20 cellular contexts compared by ENCODE assay signal in the genomic region with DNA sequence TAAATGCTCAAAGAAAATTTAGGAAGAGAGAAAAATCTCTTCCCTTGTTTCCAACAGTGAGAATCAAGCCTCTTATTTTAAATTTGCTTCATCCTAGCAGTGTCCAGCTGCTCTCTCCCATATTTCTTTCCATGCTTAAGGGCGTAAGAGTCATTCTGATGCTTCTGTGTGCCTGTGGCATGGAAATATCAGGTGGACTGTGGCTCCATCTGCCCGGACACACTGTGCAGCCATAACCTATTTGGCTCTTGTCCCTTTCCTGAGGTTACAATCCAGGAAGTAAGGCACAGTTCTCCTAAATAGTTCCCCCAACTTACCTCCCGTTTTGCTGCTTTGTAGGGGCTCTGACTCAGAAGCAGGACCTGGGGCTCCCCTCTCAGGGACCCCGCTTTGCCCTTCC. TPM values are rescaled to one million over a fixed set of nuclear protein-coding genes. Genes with fewer than 3 reads are reported as not detected.
A peak's percentile ranks its signal among the peaks of the same experiment; 100 is the strongest.
DNase-seq lines count a peak whose midpoint lies in the region; ATAC-seq, FAIRE-seq and TF ChIP-seq lines count a peak whose summit lies in the region.
"Had no signal": no experiment of that assay in that cellular context is flagged by ENCODE, and none has a peak within 500 bp of the region (broad histone marks: within the 10 kb centered on the region; RNA-seq: fewer than 3 reads in every experiment).

No MANE protein-coding gene starts in this region.

- 44% methylated on average over 4 of the region's 4 CpGs for WGBS in A549 (ENCODE audit: missing lambda C conversion rate)
- WGBS in neuronal stem cell (ENCODE audit: extremely low coverage in 2 of 2, insufficient read length in 2 of 2, insufficient replicate concordance in 1 of 2), 2 donors = no CpG with 5 or more reads among the region's 4 CpGs

- H3K27ac ChIP-seq in A549 (no peak overlapping the region), neuronal stem cell (replicated peaks; ENCODE audit: low read length) (no peak overlapping the region)
- H3K27ac ChIP-seq: SK-N-MC had no signal

- no peak for TF ChIP-seq CTCF in A549 (IDR thresholded peaks at IDR 0.05)

- TF ChIP-seq RAD21 in A549 (conservative IDR thresholded peaks at IDR 0.05 in 1 of 2, IDR thresholded peaks at IDR 0.05 in 1 of 2) = no peak

- H3K4me1 ChIP-seq in A549 (peaks cover 4% of the 10 kb centered on the region; the same call in 2 of the 3 replicates), HAP-1 (peaks cover 10% of the 10 kb centered on the region), neuronal stem cell (ENCODE audit: control insufficient read depth in 2 of 2, insufficient read depth in 1 of 2, low read depth in 1 of 2, low read length in 2 of 2) (peaks cover 0 to 5% of the 10 kb centered on the region in 2 donors)

- no peak overlapping the region for H2BK5ac ChIP-seq in neuronal stem cell (ENCODE audit: low read length)

- no peak overlapping the region for H4K91ac ChIP-seq in neuronal stem cell (ENCODE audit: low read depth, low read length, poor library complexity)

- H3K4me3 ChIP-seq in A549 (no peak overlapping the region), HAP-1 (no peak overlapping the region), neuronal stem cell (ENCODE audit: low read length in 2 of 2) (peak overlapping the region in 1 of 2 donors; percentile 9)
- H3K4me3 ChIP-seq: SK-N-MC had no signal

- peaks cover 9% of the 10 kb centered on the region for H3K27me3 ChIP-seq in HAP-1 (ENCODE audit: low read depth)
- H3K27me3 ChIP-seq in neuronal stem cell (ENCODE audit: control insufficient read depth in 3 of 3, insufficient read depth in 3 of 3, low read depth in 1 of 3, low read length in 3 of 3) = peaks cover 0 to 44% (median 0%) of the 10 kb centered on the region in 3 experiments

- no peak for DNase-seq in A549 (ENCODE audit: low read depth in 1 of 2, low spot score in 1 of 2)
- DNase-seq in HAP-1 (ENCODE audit: low spot score in 2 of 2) = peak; percentile 21 to 32
- peak; percentile 88 for DNase-seq in cerebellar cortex (ENCODE audit: low spot score)
- no peak for DNase-seq in neuronal stem cell (ENCODE audit: low spot score)
- DNase-seq in NOMO-1 treated with DMSO at 0.1 percent for 48 hours (lab: John Stamatoyannopoulos, UW; ENCODE audit: unreplicated experiment) = no peak
- DNase-seq: DMS 273 treated with DMSO at 0.1 percent for 48 hours, GF-D8, NCI-H1105 treated with DMSO at 0.1 percent for 48 hours, NCI-H187 treated with DMSO at 0.1 percent for 48 hours, NCI-H446 treated with DMSO at 0.1 percent for 48 hours, NCI-H774, Right ventricle myocardium superior had no signal

- POLR2A ChIA-PET in A549 (lab: Yijun Ruan, JAX) = no interaction called here

- H3K14ac ChIP-seq in neuronal stem cell (ENCODE audit: low read length) = no peak overlapping the region

- H3K36me3 ChIP-seq in HAP-1 (replicated peaks) (no peaks in the 10 kb centered on the region), neuronal stem cell (replicated peaks in 1 of 2; ENCODE audit: control insufficient read depth in 2 of 2, insufficient read depth in 2 of 2, low read length in 2 of 2) (no peaks in the 10 kb centered on the region)

- CTCF ChIA-PET in A549 (lab: Yijun Ruan, JAX) = no interaction called here

- H2BK15ac ChIP-seq in neuronal stem cell (ENCODE audit: low read length) = no peak overlapping the region

- no peak overlapping the region for H3K4ac ChIP-seq in neuronal stem cell (ENCODE audit: low read length)

- H3K23ac ChIP-seq in neuronal stem cell (ENCODE audit: low read depth, low read length, poor library complexity) = no peak overlapping the region

- H2AK5ac ChIP-seq in neuronal stem cell (ENCODE audit: low read depth, low read length) = no peak overlapping the region

- H3K79me1 ChIP-seq in neuronal stem cell (ENCODE audit: low read depth, low read length) = no peaks in the 10 kb centered on the region

- no peak overlapping the region for H4K8ac ChIP-seq in neuronal stem cell (ENCODE audit: low read depth, low read length)

- no peak for TF ChIP-seq POLR2A in A549 (IDR thresholded peaks at IDR 0.05; ENCODE audit: low read length)

- TF ChIP-seq EP300 in A549 (IDR thresholded peaks at IDR 0.05) = no peak

- FAIRE-seq in A549 (lab: Jason Lieb, UNC) = peak; percentile 28
- FAIRE-seq: GM12891, GM18507, H54, RCC 7860 had no signal

- H3K9me3 ChIP-seq in A549 = no peaks in the 10 kb centered on the region
- no peaks in the 10 kb centered on the region for H3K9me3 ChIP-seq in HAP-1
- H3K9me3 ChIP-seq in neuronal stem cell (replicated peaks in 1 of 2; ENCODE audit: control insufficient read depth in 2 of 2, insufficient read depth in 1 of 2, low read depth in 1 of 2, low read length in 2 of 2) = no peaks in the 10 kb centered on the region

- H3K4me2 ChIP-seq in A549 = no peak overlapping the region
- no peak overlapping the region for H3K4me2 ChIP-seq in neuronal stem cell (ENCODE audit: insufficient read depth, low read length, poor library complexity, severe bottlenecking)

- peak overlapping the region; percentile 38 for H3K18ac ChIP-seq in neuronal stem cell (ENCODE audit: low read length)

- H2BK12ac ChIP-seq in neuronal stem cell (ENCODE audit: low read length) = no peak overlapping the region

- in situ Hi-C loops in HAP-1 (cut with MboI; ENCODE audit: low sequenced_read_pairs) = no loop called here

- H3K9ac ChIP-seq in neuronal stem cell (ENCODE audit: low read depth, low read length, poor library complexity) = no peak overlapping the region

- H2AFZ ChIP-seq in neuronal stem cell (ENCODE audit: low read length) = no peak overlapping the region

- peak in 1 of 2 experiments; percentile 25; a peak in 2 of 6 replicates for ATAC-seq in A549
- no peak for ATAC-seq in GM18519 (IDR thresholded peaks at IDR 0.05; ENCODE audit: low FRiP score, unreplicated experiment)
- ATAC-seq in GM18867 (IDR thresholded peaks at IDR 0.05; ENCODE audit: unreplicated experiment) = no peak

- no peak overlapping the region for H2BK120ac ChIP-seq in neuronal stem cell (ENCODE audit: low read depth, low read length)

TF ChIP-seq in A549, 52 proteins besides CTCF, POLR2A, EP300 and RAD21 (continues in another document):
- no peak for TF ChIP-seq HEYL (CRISPR knock-in tag; IDR thresholded peaks at IDR 0.05)
- TF ChIP-seq, protein P1, sequence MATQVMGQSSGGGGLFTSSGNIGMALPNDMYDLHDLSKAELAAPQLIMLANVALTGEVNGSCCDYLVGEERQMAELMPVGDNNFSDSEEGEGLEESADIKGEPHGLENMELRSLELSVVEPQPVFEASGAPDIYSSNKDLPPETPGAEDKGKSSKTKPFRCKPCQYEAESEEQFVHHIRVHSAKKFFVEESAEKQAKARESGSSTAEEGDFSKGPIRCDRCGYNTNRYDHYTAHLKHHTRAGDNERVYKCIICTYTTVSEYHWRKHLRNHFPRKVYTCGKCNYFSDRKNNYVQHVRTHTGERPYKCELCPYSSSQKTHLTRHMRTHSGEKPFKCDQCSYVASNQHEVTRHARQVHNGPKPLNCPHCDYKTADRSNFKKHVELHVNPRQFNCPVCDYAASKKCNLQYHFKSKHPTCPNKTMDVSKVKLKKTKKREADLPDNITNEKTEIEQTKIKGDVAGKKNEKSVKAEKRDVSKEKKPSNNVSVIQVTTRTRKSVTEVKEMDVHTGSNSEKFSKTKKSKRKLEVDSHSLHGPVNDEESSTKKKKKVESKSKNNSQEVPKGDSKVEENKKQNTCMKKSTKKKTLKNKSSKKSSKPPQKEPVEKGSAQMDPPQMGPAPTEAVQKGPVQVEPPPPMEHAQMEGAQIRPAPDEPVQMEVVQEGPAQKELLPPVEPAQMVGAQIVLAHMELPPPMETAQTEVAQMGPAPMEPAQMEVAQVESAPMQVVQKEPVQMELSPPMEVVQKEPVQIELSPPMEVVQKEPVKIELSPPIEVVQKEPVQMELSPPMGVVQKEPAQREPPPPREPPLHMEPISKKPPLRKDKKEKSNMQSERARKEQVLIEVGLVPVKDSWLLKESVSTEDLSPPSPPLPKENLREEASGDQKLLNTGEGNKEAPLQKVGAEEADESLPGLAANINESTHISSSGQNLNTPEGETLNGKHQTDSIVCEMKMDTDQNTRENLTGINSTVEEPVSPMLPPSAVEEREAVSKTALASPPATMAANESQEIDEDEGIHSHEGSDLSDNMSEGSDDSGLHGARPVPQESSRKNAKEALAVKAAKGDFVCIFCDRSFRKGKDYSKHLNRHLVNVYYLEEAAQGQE (IDR thresholded peaks at IDR 0.05) = no peak
- TF ChIP-seq HOXA7 (CRISPR knock-in tag; IDR thresholded peaks at IDR 0.05) = no peak
- no peak for TF ChIP-seq JUN (IDR thresholded peaks at IDR 0.05)
- TF ChIP-seq GATA3 (IDR thresholded peaks at IDR 0.05; ENCODE audit: borderline replicate concordance) = no peak
- no peak for TF ChIP-seq HDAC2 (IDR thresholded peaks at IDR 0.05)
- TF ChIP-seq RNF2 (IDR thresholded peaks at IDR 0.05; ENCODE audit: borderline replicate concordance, low read depth) = no peak

RNA-seq across cellular contexts. Expression of a gene that starts 6.3 kb away (rescaled TPM):
- polyA plus RNA-seq in A549 (2011; rRNA removed) (1.3 and 1.8 TPM in 2 replicates), A549 (2017; fragmentation: RNase III; extraction: RNeasy Plus Mini Kit Qiagen cat#74134 plus additional on column Dnase treatment) (0.97 to 1.8 TPM (median 1.8 TPM) in 3 replicates)
- polyA plus RNA-seq in A549 (2012; cell fraction: cytosol; rRNA removed) = 0.29 and 0.38 TPM in 2 replicates
- 0.05 TPM in 1 of 2 replicates, not detected in the other for polyA plus RNA-seq in A549 (2012; cell fraction: nucleus; rRNA removed)
- 0.83 TPM in 1 of 2 replicates, not detected in the other for polyA minus RNA-seq in A549 (2011; rRNA and poly(A)+ RNA removed)
- polyA plus RNA-seq in neuronal stem cell (2013, experiment 1 of 2) = 0.07 TPM
- polyA plus RNA-seq in neuronal stem cell (2013, experiment 2 of 2) = 0.21 TPM
- polyA plus RNA-seq: IgD-negative memory B cell had no signal

RNA-seq across cellular contexts. Expression of a gene that starts 23.7 kb away (rescaled TPM):
- polyA plus RNA-seq in A549 (2011; rRNA removed) (87.9 and 111 TPM in 2 replicates), A549 (2017; fragmentation: RNase III; extraction: RNeasy Plus Mini Kit Qiagen cat#74134 plus additional on column Dnase treatment) (109 to 116 TPM (median 114 TPM) in 3 replicates)
- 33.9 and 40.3 TPM in 2 replicates for polyA plus RNA-seq in A549 (2012; cell fraction: cytosol; rRNA removed)
- 12.6 and 21.5 TPM in 2 replicates for polyA plus RNA-seq in A549 (2012; cell fraction: nucleus; rRNA removed)
- 50.9 and 67.7 TPM in 2 replicates for polyA minus RNA-seq in A549 (2011; rRNA and poly(A)+ RNA removed)
- polyA plus RNA-seq in neuronal stem cell (2013, experiment 1 of 2) = 204 TPM
- polyA plus RNA-seq in neuronal stem cell (2013, experiment 2 of 2) = 210 TPM

RNA-seq across cellular contexts. Expression of a gene that starts 32.3 kb away (rescaled TPM):
- polyA plus RNA-seq in A549 (2011; rRNA removed) (not detected in 2 replicates), A549 (2017; fragmentation: RNase III; extraction: RNeasy Plus Mini Kit Qiagen cat#74134 plus additional on column Dnase treatment) (not detected in 3 replicates)
- not detected in 2 replicates for polyA plus RNA-seq in A549 (2012; cell fraction: cytosol; rRNA removed)
- not detected in 2 replicates for polyA plus RNA-seq in A549 (2012; cell fraction: nucleus; rRNA removed)
- polyA minus RNA-seq in A549 (2011; rRNA and poly(A)+ RNA removed) = not detected in 2 replicates
- polyA plus RNA-seq in neuronal stem cell (2013, experiment 1 of 2) = not detected
- not detected for polyA plus RNA-seq in neuronal stem cell (2013, experiment 2 of 2)
- polyA plus RNA-seq: IgD-negative memory B cell had no signal

Comparison
In these comparisons a context has a peak if more than half of its experiments do, and no peak if none do; other contexts are left out.
1. DNase-seq: peak in HAP-1 (2 of 2) and cerebellar cortex (single experiment); none in A549 (0 of 2), neuronal stem cell (single experiment) and NOMO-1 treated with DMSO at 0.1 percent for 48 hours (single experiment).